ENCODE assay signal across 8 cellular contexts in the genomic region with DNA sequence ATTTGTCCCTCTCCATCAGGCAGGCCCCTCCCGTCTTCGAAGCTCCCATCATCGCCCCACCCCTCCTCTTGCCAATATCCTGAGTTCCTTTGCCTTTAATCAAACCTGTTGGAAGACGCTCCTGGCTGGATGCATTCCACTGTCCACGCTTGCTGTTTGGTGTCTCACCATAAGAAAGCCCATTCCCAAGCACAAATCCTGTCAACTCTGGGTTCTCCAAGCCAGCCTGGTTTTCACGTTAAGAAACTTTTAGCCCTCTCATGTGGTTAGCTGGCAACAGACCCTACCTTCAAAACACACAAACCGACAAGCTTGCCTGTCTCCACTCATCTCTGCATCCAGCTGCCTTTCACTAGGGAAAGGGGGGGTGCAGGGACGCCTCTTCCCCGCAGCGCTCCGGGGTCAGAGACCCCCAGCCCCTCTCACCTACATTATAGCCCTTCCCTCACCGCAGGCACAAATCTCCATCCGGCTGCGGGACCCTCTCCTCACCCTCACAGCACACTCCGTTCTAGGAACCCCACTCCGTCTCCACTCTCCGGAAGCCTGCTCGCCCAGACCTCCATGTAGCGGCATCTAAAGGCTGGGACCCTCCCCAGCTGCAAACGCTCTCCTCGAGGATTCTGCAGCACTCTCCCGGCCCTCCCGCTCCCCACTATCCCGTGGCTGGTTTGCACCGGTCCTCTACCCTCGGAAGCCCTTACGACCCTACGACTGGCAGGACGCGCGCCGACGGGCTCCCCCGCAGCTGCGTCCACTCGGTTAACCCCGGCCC. TPM values are rescaled to one million over a fixed set of nuclear protein-coding genes. Genes with fewer than 3 reads are reported as not detected.
DNase-seq lines count a peak whose midpoint lies in the region; ATAC-seq and TF ChIP-seq lines count a peak whose summit lies in the region.

No MANE protein-coding gene starts in this region.

- H3K4me1 Mint-ChIP-seq in activated B cell treated with CpG ODN at 0.5 μM for 24 hours (peaks cover 71% of the 10 kb centered on the region), glutamatergic neuron (ENCODE audit: low read depth, unreplicated experiment) (peaks cover 22% of the 10 kb centered on the region)

- H3K4me1 ChIP-seq in GM23248 (ENCODE audit: insufficient read depth) = peaks cover 11% of the 10 kb centered on the region; the same call in 1 of the 2 replicates
- peaks cover 37 to 40% of the 10 kb centered on the region in 2 donors for H3K4me1 ChIP-seq in gastrocnemius medialis

- H3K4me3 ChIP-seq in AG04449 (ENCODE audit: low read depth, low read length) (peak overlapping the region; percentile 89), GM23248 (peak overlapping the region; percentile 88), gastrocnemius medialis (peak overlapping the region; percentile 71 to 95 (median 84))

- H3K36me3 Mint-ChIP-seq in activated B cell treated with CpG ODN at 0.5 μM for 24 hours (ENCODE audit: low read depth) = peaks cover 26% of the 10 kb centered on the region
- no peaks in the 10 kb centered on the region for H3K36me3 Mint-ChIP-seq in glutamatergic neuron (ENCODE audit: unreplicated experiment)

- H3K4me3 Mint-ChIP-seq in activated B cell treated with CpG ODN at 0.5 μM for 24 hours (peak overlapping the region; percentile 87), glutamatergic neuron (ENCODE audit: unreplicated experiment) (peak overlapping the region; percentile 98)

- DNase-seq in AG04449 (ENCODE audit: low read depth, low spot score) = no peak
- DNase-seq in GM23248 = peak; percentile 75
- DNase-seq in activated B cell treated with CpG ODN at 0.5 μM for 24 hours = no peak
- no peak for DNase-seq in glutamatergic neuron
- no peak for DNase-seq in gastrocnemius medialis
- no peak for DNase-seq in stimulated activated CD4-positive, alpha-beta T cell treated with anti-CD3 and anti-CD28 coated beads, Interleukin-2, amount 100 ng/mL, for 24 hours
- no peak for DNase-seq in activated CD4-positive, CD25-positive, alpha-beta regulatory T cell treated with anti-CD3 and anti-CD28 coated beads, Interleukin-2, amount 50 U/mL, for 72 hours
- DNase-seq in NCI-H2196 treated with DMSO at 0.1 percent for 48 hours (lab: John Stamatoyannopoulos, UW; ENCODE audit: unreplicated experiment) = no peak

- H3K9me3 Mint-ChIP-seq in activated B cell treated with CpG ODN at 0.5 μM for 24 hours (no peaks in the 10 kb centered on the region), glutamatergic neuron (ENCODE audit: unreplicated experiment) (peaks cover 13% of the 10 kb centered on the region)

- H4K20me1 ChIP-seq in GM23248 (ENCODE audit: insufficient read depth) = 0 out of 2 replicates have a peak, but pooled peaks cover 6% of the 10 kb centered on the region

- ATAC-seq in activated B cell treated with CpG ODN at 0.5 μM for 24 hours (ENCODE audit: low read depth) = no peak
- peak in 1 of 2 donors; percentile 5 for ATAC-seq in gastrocnemius medialis

- 2% methylated on average over 30 to 37 of the region's 37 CpGs for WGBS in GM23248 (ENCODE audit: low coverage in 1 of 2, low lambda C conversion rate in 2 of 2, missing lambda C conversion rate in 2 of 2), 2 experiments

- POLR2A ChIA-PET in AG04449 (lab: Yijun Ruan, JAX) = interaction anchor here (0.9 to 1.2 kb wide), 2 partner anchors 41 to 61 kb away, joined by 4 to 5 read pairs; no protein-coding TSS in a partner anchor
- POLR2A ChIA-PET in activated B cell treated with CpG ODN at 0.5 μM for 24 hours (lab: Charles Lee) = interaction anchor here (0.7 to 1.2 kb wide), 3 partner anchors 11 to 166 kb away, joined by 3 read pairs; no protein-coding TSS in a partner anchor

- intact Hi-C loops in activated B cell treated with CpG ODN at 0.5 μM for 24 hours (cut with micrococcal nuclease) (loop anchor here (2.0 kb wide), 1 partner anchor 300 kb away; a partner anchor contains a TSS), gastrocnemius medialis (cut with DNase I; ENCODE audit: low total_unique reads) (loop anchor here (2.0 to 5.0 kb wide), 3 partner anchors 56 to 276 kb away; a partner anchor contains a TSS)

- H3K9me3 ChIP-seq in GM23248 (ENCODE audit: low read depth) (no peaks in the 10 kb centered on the region), gastrocnemius medialis (no peaks in the 10 kb centered on the region)

- H3K27ac Mint-ChIP-seq in activated B cell treated with CpG ODN at 0.5 μM for 24 hours = peak overlapping the region; percentile 68
- H3K27ac Mint-ChIP-seq in glutamatergic neuron (ENCODE audit: unreplicated experiment) = no peak overlapping the region

- H3K27me3 ChIP-seq in GM23248 (replicated peaks; ENCODE audit: insufficient read depth) = no peaks in the 10 kb centered on the region
- H3K27me3 ChIP-seq in gastrocnemius medialis = no peaks in the 10 kb centered on the region

- no peaks in the 10 kb centered on the region; the same call in 1 of the 2 replicates for H3F3A ChIP-seq in GM23248 (ENCODE audit: insufficient read depth)

- H3K79me2 ChIP-seq in GM23248 (ENCODE audit: insufficient read depth) = peaks cover 54% of the 10 kb centered on the region

- TF ChIP-seq CTCF in AG04449 (IDR thresholded peaks at IDR 0.05; ENCODE audit: insufficient read depth, low read length, missing control alignments) (no peak), activated B cell treated with CpG ODN at 0.5 μM for 24 hours (IDR thresholded peaks at IDR 0.05) (no peak), glutamatergic neuron (IDR thresholded peaks at IDR 0.05; ENCODE audit: partially characterized antibody, unreplicated experiment) (no peak), gastrocnemius medialis (IDR thresholded peaks at IDR 0.05 in 4 of 5, conservative IDR thresholded peaks at IDR 0.05 in 1 of 5) (no peak)

- CTCF ChIA-PET in AG04449 (lab: Yijun Ruan, JAX) (interaction anchor here (0.8 to 5.1 kb wide), 10 partner anchors 9 to 185 kb away, joined by 3 to 41 read pairs (median 5); a partner anchor contains a TSS), activated B cell treated with CpG ODN at 0.5 μM for 24 hours (lab: Charles Lee) (interaction anchor here (0.7 to 2.7 kb wide), 5 partner anchors 10 to 184 kb away, joined by 3 to 19 read pairs (median 3); no protein-coding TSS in a partner anchor)

- H3K4me2 ChIP-seq in GM23248 (ENCODE audit: unreplicated experiment) = peak overlapping the region; percentile 93

- H3K27me3 Mint-ChIP-seq in activated B cell treated with CpG ODN at 0.5 μM for 24 hours = no peaks in the 10 kb centered on the region
- peaks cover 5% of the 10 kb centered on the region for H3K27me3 Mint-ChIP-seq in glutamatergic neuron (ENCODE audit: unreplicated experiment)

- H3K36me3 ChIP-seq in GM23248 (ENCODE audit: low read depth) (no peaks in the 10 kb centered on the region), gastrocnemius medialis (no peaks in the 10 kb centered on the region)

- in situ Hi-C loops in GM23248 (cut with MboI) = no loop called here
- in situ Hi-C loops in gastrocnemius medialis (cut with MboI; ENCODE audit: low sequenced_read_pairs in 4 of 4) = no loop called here

- no peaks in the 10 kb centered on the region for H3K9me2 ChIP-seq in GM23248 (ENCODE audit: insufficient read depth)

- H2AFZ ChIP-seq in GM23248 = peak overlapping the region; percentile 95

- no peak for TF ChIP-seq POLR2A in gastrocnemius medialis (IDR thresholded peaks at IDR 0.05)

- peak overlapping the region; percentile 96 for H3K9ac ChIP-seq in GM23248

- H3K27ac ChIP-seq in GM23248 (peak overlapping the region; percentile 88), gastrocnemius medialis (peak overlapping the region; percentile 89 to 99 (median 94))

RNA-seq across cellular contexts. Expression of a gene that starts 1.0 kb away (rescaled TPM):
- 63.8 and 184 TPM in 2 replicates for total RNA-seq in GM23248 (2014; rRNA removed; shearing (Covaris generic))
- 32.7 and 33.1 TPM in 2 replicates for polyA plus RNA-seq in GM23248 (2016; fragmentation: Nextera tagmentation; extraction: Ambion mirVana)
- total RNA-seq in activated B cell treated with CpG ODN at 0.5 μM for 24 hours = 41.6 and 47.8 TPM in 2 replicates
- total RNA-seq in glutamatergic neuron (ENCODE audit: unreplicated experiment) = 44.6 TPM
- total RNA-seq in gastrocnemius medialis = 10 to 100 TPM; 34.3 to 81.9 (median 38.5) TPM

RNA-seq across cellular contexts. Expression of a gene that starts 1.0 kb away (rescaled TPM):
- 0.25 and 1.2 TPM in 2 replicates for total RNA-seq in GM23248 (2014; rRNA removed; shearing (Covaris generic))
- 0.76 and 0.94 TPM in 2 replicates for polyA plus RNA-seq in GM23248 (2016; fragmentation: Nextera tagmentation; extraction: Ambion mirVana)
- total RNA-seq in activated B cell treated with CpG ODN at 0.5 μM for 24 hours (11.4 and 15.9 TPM in 2 replicates), glutamatergic neuron (ENCODE audit: unreplicated experiment) (7.8 TPM), gastrocnemius medialis (1 to 10 TPM in 2 of 4 donors, under 1 TPM in 2; 0.33 to 4.3 (median 1.1) TPM)

RNA-seq across cellular contexts. Expression of a gene that starts 46.9 kb away (rescaled TPM):
- total RNA-seq in GM23248 (2014; rRNA removed; shearing (Covaris generic)) = 22.5 and 23.1 TPM in 2 replicates
- 14.2 and 16.4 TPM in 2 replicates for polyA plus RNA-seq in GM23248 (2016; fragmentation: Nextera tagmentation; extraction: Ambion mirVana)
- total RNA-seq in activated B cell treated with CpG ODN at 0.5 μM for 24 hours = 17.5 and 18.1 TPM in 2 replicates
- total RNA-seq in glutamatergic neuron (ENCODE audit: unreplicated experiment) = 11.1 TPM
- total RNA-seq in gastrocnemius medialis = 10 to 100 TPM; 27.5 to 66.8 (median 42.3) TPM

RNA-seq across cellular contexts. Expression of a gene that starts 54.7 kb away (rescaled TPM):
- total RNA-seq in GM23248 (2014; rRNA removed; shearing (Covaris generic)) = 25.7 and 30.5 TPM in 2 replicates
- polyA plus RNA-seq in GM23248 (2016; fragmentation: Nextera tagmentation; extraction: Ambion mirVana) = 28.9 and 29.7 TPM in 2 replicates
- total RNA-seq in activated B cell treated with CpG ODN at 0.5 μM for 24 hours (47.7 and 48.9 TPM in 2 replicates), glutamatergic neuron (ENCODE audit: unreplicated experiment) (64.3 TPM), gastrocnemius medialis (10 to 100 TPM; 14.8 to 26.5 (median 19.8) TPM)

RNA-seq across cellular contexts. Expression of a gene that starts 54.7 kb away (rescaled TPM):
- total RNA-seq in GM23248 (2014; rRNA removed; shearing (Covaris generic)) = not detected in 2 replicates
- polyA plus RNA-seq in GM23248 (2016; fragmentation: Nextera tagmentation; extraction: Ambion mirVana) = not detected in 2 replicates
- 0.16 and 0.20 TPM in 2 replicates for total RNA-seq in activated B cell treated with CpG ODN at 0.5 μM for 24 hours
- 0.78 TPM for total RNA-seq in glutamatergic neuron (ENCODE audit: unreplicated experiment)
- total RNA-seq in gastrocnemius medialis = under 1 TPM in 1 of 4 donors, not detected in 3; 0.04 TPM
